20 cellular contexts compared by ENCODE assay signal in the genomic region with DNA sequence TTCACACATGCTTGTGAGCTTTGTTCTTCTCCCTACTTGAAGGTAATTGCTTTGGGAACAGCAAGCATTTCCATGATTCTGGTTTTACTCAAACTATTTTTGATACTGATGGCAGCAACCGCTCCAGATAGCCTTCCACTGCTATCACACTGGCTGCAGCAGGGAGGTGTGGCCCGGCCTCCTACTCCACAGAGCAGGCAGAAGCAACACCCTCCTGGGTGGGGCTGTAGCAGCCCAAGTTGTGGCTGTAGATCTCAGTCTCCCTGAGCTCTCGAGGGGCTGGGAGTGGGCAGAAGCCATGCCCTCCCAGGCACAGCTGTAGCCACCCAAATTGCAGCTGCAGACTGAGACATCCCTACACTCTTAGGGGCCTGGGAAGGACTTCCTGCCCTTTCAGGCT.
"Had no signal": no experiment of that assay in that cellular context is flagged by ENCODE, and none has a peak within 500 bp of the region (broad histone marks: within the 10 kb centered on the region; RNA-seq: fewer than 3 reads in every experiment).

No MANE protein-coding gene starts in this region.

- H3K9me3 ChIP-seq: MG63, SJCRH30 had no signal

- H3K4me1 ChIP-seq: SJCRH30 had no signal

- H3K36me3 ChIP-seq: MG63, SJCRH30 had no signal

- H3K4me3 ChIP-seq: MG63, SJCRH30 had no signal

- H3K27me3 ChIP-seq: MG63, SJCRH30 had no signal

- ATAC-seq: SK-N-SH treated with all-trans-retinoic acid at 6 μM for 48 hours had no signal

- DNase-seq: KBM-7, MG63, NCI-H1092, NCI-H1105 treated with DMSO at 0.1 percent for 48 hours, NCI-H1417 treated with DMSO at 0.1 percent for 48 hours, NCI-H146, NCI-H1694 treated with DMSO at 0.1 percent for 48 hours, NCI-H1930, NCI-H2081, NCI-H2107, NCI-H226, NCI-H446, NCI-H510A, NCI-H524 treated with DMSO at 0.1 percent for 48 hours, NCI-H69, NCI-H774, RPMI8226, SHP77 treated with DMSO at 0.1 percent for 48 hours, SJCRH30 had no signal

- H3K27ac ChIP-seq: SJCRH30 had no signal
